In genomic region chr15:75203017-75203907, GRCh38 we compare ENCODE assay signal across 8 cellular contexts. TPM values are rescaled to one million over a fixed set of nuclear protein-coding genes. Genes with fewer than 3 reads are reported as not detected.
DNase-seq lines count a peak whose midpoint lies in the region; ATAC-seq and TF ChIP-seq lines count a peak whose summit lies in the region.

No MANE protein-coding gene starts in this region.

- POLR2A ChIA-PET in A673 (lab: Charles Lee; ENCODE audit: low non-redundant PET): no interaction called here

- H4K8ac ChIP-seq in mesenchymal stem cell (ENCODE audit: low read length): peak overlapping the region; percentile 73

- peaks cover 19 to 30% (median 27%) of the 10 kb centered on the region in 3 donors for H3K4me1 Mint-ChIP-seq in IgD-negative memory B cell
- H3K4me1 Mint-ChIP-seq in brain: peaks cover 48% of the 10 kb centered on the region

- peak overlapping the region in 1 of 2 experiments; percentile 97 for H3K23ac ChIP-seq in mesenchymal stem cell (ENCODE audit: low read length in 2 of 2)

- BruUV-seq in A673 (replicated peaks; lab: Mats Ljungman, UMichigan): no TSS peak

- H3K9ac ChIP-seq in mesenchymal stem cell (ENCODE audit: low read length): peak overlapping the region; percentile 99

- no peak for ATAC-seq in activated CD4-positive, CD25-positive, alpha-beta regulatory T cell treated with anti-CD3 and anti-CD28 coated beads, Interleukin-2, amount 50 U/mL, for 24 hours

- H3K9me3 ChIP-seq in A673 (ENCODE audit: low read depth, low read length, poor library complexity, severe bottlenecking) (no peaks in the 10 kb centered on the region), mesenchymal stem cell (ENCODE audit: control insufficient read depth, low read length) (no peaks in the 10 kb centered on the region), vagina (no peaks in the 10 kb centered on the region)

- DNase-seq in A673 (ENCODE audit: low spot score) (no peak), mesenchymal stem cell (peak; percentile 53), vagina (ENCODE audit: extremely low spot score in 2 of 2) (no peak), NCI-H187 (lab: John Stamatoyannopoulos, UW) (no peak)
- DNase-seq in stimulated activated naive CD4-positive, alpha-beta T cell treated with Interleukin-2 at 50 U/mL for 16 hours (lab: John Stamatoyannopoulos, UW): no peak

- H2AK5ac ChIP-seq in mesenchymal stem cell (ENCODE audit: low read length, severe bottlenecking): no peak overlapping the region

- H3K27me3 ChIP-seq in A673 (replicated peaks; ENCODE audit: insufficient read depth, low read depth, low read length, poor library complexity): no peaks in the 10 kb centered on the region
- H3K27me3 ChIP-seq in mesenchymal stem cell (ENCODE audit: control insufficient read depth in 1 of 2, insufficient read depth in 1 of 2, low read length in 2 of 2): peaks cover 16 to 30% of the 10 kb centered on the region in 2 experiments
- H3K27me3 ChIP-seq in vagina: no peaks in the 10 kb centered on the region

- H3K4me3 Mint-ChIP-seq in IgD-negative memory B cell (peak overlapping the region; percentile 89 to 98 (median 96)), brain (peak overlapping the region; percentile 87 to 95 (median 89))

- H3K4me2 ChIP-seq in mesenchymal stem cell (ENCODE audit: low read length, poor library complexity, severe bottlenecking): peak overlapping the region; percentile 97

- CTCF ChIA-PET in A673 (lab: Charles Lee): interaction anchor here (0.6 kb wide), 1 partner anchor 549 kb away, joined by 3 read pairs; no protein-coding TSS in a partner anchor

- peak overlapping the region in 1 of 2 experiments; percentile 73 for H3K14ac ChIP-seq in mesenchymal stem cell (ENCODE audit: low read length in 2 of 2)

- H3K36me3 ChIP-seq in A673 (ENCODE audit: insufficient read depth, low read length, poor library complexity, severe bottlenecking) (peaks cover 25% of the 10 kb centered on the region), mesenchymal stem cell (ENCODE audit: control insufficient read depth in 1 of 2, insufficient read depth in 2 of 2, low read depth in 1 of 2, low read length in 2 of 2) (peaks cover 21 to 24% of the 10 kb centered on the region in 2 experiments), vagina (peaks cover 0 to 23% of the 10 kb centered on the region in 2 donors)

- H3K4me1 ChIP-seq in A673 (ENCODE audit: insufficient read depth, low read length, poor library complexity, severe bottlenecking) (peaks cover 30% of the 10 kb centered on the region), mesenchymal stem cell (ENCODE audit: control insufficient read depth, insufficient read depth, low read depth, low read length) (peaks cover 34% of the 10 kb centered on the region), vagina (peaks cover 75% of the 10 kb centered on the region)

- 21% methylated on average over 18 of the region's 18 CpGs for WGBS in mesenchymal stem cell

- peaks cover 2% of the 10 kb centered on the region for H3K79me1 ChIP-seq in mesenchymal stem cell (replicated peaks; ENCODE audit: low read length, poor library complexity, severe bottlenecking)

- peak in 1 of 2 donors; percentile 3 for TF ChIP-seq POLR2A in vagina (IDR thresholded peaks at IDR 0.05)

- peak overlapping the region; percentile 99 for H3K4me3 ChIP-seq in A673 (ENCODE audit: low read depth, low read length, poor library complexity, severe bottlenecking)
- peak overlapping the region; percentile 76 to 91 for H3K4me3 ChIP-seq in mesenchymal stem cell (ENCODE audit: insufficient read depth in 1 of 2, low read depth in 1 of 2, low read length in 2 of 2)
- peak overlapping the region; percentile 84 to 99 for H3K4me3 ChIP-seq in vagina

- H3K9me3 Mint-ChIP-seq in IgD-negative memory B cell: no peaks in the 10 kb centered on the region
- peaks cover 0 to 2% (median 0%) of the 10 kb centered on the region in 5 experiments for H3K9me3 Mint-ChIP-seq in brain

- H2BK120ac ChIP-seq in mesenchymal stem cell (ENCODE audit: low read depth, low read length): no peak overlapping the region

- H3K27ac ChIP-seq in A673 (ENCODE audit: low read depth, low read length, poor library complexity, severe bottlenecking): peak overlapping the region; percentile 93
- H3K27ac ChIP-seq in mesenchymal stem cell (ENCODE audit: low read length, poor library complexity, severe bottlenecking): no peak overlapping the region
- peak overlapping the region; percentile 97 for H3K27ac ChIP-seq in vagina

- no peaks in the 10 kb centered on the region for H3K27me3 Mint-ChIP-seq in IgD-negative memory B cell
- peaks cover 14% of the 10 kb centered on the region for H3K27me3 Mint-ChIP-seq in brain

- H3K27ac Mint-ChIP-seq in IgD-negative memory B cell: peak overlapping the region; percentile 73 to 99 (median 92)
- H3K27ac Mint-ChIP-seq in brain: peak overlapping the region in 3 of 5 experiments; percentile 77 to 84 (median 80)

- peak overlapping the region in 1 of 2 experiments; percentile 51 for H2BK12ac ChIP-seq in mesenchymal stem cell (ENCODE audit: low read length in 2 of 2)

- peak overlapping the region; percentile 20 to 95 for H3K4ac ChIP-seq in mesenchymal stem cell (ENCODE audit: low read depth in 1 of 2, low read length in 2 of 2)

- TF ChIP-seq CTCF in A673 (conservative IDR thresholded peaks at IDR 0.05; ENCODE audit: low read depth, low read length) (no peak), brain (conservative IDR thresholded peaks at IDR 0.05) (no peak), vagina (IDR thresholded peaks at IDR 0.05) (no peak)

- intact Hi-C loops in A673 (cut with micrococcal nuclease; ENCODE audit: unreplicated experiment) (loop anchor here (10.0 kb wide), 2 partner anchors 298 to 428 kb away; partner anchors contain the start of gene FAM219B), vagina (cut with DNase I) (loop anchor here (2.0 to 5.0 kb wide), 2 partner anchors 161 to 174 kb away; no protein-coding TSS in a partner anchor)

- peak overlapping the region; percentile 54 to 93 for H3K18ac ChIP-seq in mesenchymal stem cell (ENCODE audit: low read depth in 1 of 2, low read length in 2 of 2)

- H2AFZ ChIP-seq in mesenchymal stem cell (ENCODE audit: low read depth, low read length): peak overlapping the region; percentile 7

- no peak overlapping the region for H2BK15ac ChIP-seq in mesenchymal stem cell (ENCODE audit: low read depth, poor library complexity, severe bottlenecking)

- H2BK5ac ChIP-seq in mesenchymal stem cell (ENCODE audit: low read depth, low read length, poor library complexity, severe bottlenecking): peak overlapping the region; percentile 15

- H3K36me3 Mint-ChIP-seq in IgD-negative memory B cell (no peaks in the 10 kb centered on the region), brain (no peaks in the 10 kb centered on the region)

- H4K91ac ChIP-seq in mesenchymal stem cell (ENCODE audit: low read length): peak overlapping the region; percentile 25

RNA-seq across cellular contexts. Expression of gene C15orf39, which starts 1.6 kb away (rescaled TPM):
- 28.9 and 30.3 TPM in 2 replicates for total RNA-seq in A673 (2021)
- 6.3 TPM for polyA plus RNA-seq in IgD-negative memory B cell
- polyA plus RNA-seq in brain (ENCODE audit: insufficient read depth, low read depth, low replicate concordance): 15.4 TPM
- polyA plus RNA-seq in mesenchymal stem cell (2013, experiment 1 of 2): 12.4 TPM
- polyA plus RNA-seq in mesenchymal stem cell (2013, experiment 2 of 2): 12.2 TPM
- 20.9 TPM for total RNA-seq in vagina

RNA-seq across cellular contexts. Expression of gene GOLGA6C, which starts 54.9 kb away (rescaled TPM):
- total RNA-seq in A673 (2021): not detected in 2 replicates
- polyA plus RNA-seq in IgD-negative memory B cell: not detected
- polyA plus RNA-seq in brain (ENCODE audit: insufficient read depth, low read depth, low replicate concordance): not detected
- not detected for polyA plus RNA-seq in mesenchymal stem cell (2013, experiment 1 of 2)
- polyA plus RNA-seq in mesenchymal stem cell (2013, experiment 2 of 2): not detected
- total RNA-seq in vagina: not detected
